ENCODE assay signal across 1 cellular context in the genomic region with DNA sequence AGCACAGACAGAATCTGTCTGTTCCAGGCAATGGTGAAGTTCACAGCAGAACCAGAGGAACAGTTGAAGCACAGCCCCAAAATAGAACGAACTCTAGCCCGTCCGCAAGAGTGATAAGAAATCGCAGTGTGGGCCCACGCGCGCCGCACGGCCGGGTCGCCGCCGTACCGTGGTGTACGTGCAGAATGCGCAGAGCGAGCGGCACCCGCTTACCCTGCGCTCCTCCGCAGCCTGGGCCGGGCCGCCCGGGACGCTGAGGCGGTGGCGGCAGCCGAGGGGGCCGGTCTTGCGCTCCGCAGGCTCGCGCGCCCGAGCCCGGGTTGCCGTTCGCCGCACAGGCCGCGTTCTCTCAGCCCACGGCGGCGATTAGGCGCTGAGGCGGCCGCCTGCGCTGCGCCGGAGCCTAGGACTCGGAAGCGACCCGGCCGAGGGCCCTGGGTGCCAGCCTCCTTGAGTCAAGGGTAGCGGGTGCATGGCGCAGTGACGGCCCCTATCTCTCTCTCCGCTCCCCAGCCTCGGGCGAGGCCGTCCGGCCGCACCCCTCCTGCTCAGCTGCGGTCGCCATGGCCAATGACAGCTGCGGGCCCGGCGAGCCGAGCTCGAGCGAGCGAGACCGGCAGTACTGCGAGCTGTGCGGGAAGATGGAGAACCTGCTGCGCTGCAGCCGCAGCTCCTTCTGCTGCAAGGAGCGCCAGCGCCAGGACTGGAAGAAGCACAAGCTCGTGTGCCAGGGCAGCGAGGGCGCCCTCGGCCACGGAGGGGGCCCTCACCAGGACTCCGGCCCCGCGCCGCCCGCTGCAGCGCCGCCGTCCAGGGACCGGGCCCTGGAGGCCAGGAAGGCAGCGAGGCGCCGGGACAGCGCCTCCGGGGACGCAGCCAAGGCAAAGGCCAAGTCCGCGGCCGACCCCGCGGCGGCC.
TF ChIP-seq lines count a peak whose summit lies in the region.

No MANE protein-coding gene starts in this region.

TF ChIP-seq in WTC11, 78 proteins besides CTCF, POLR2A, EP300 and RAD21 (continued from another document and continues in another):
- TF ChIP-seq, protein P1, sequence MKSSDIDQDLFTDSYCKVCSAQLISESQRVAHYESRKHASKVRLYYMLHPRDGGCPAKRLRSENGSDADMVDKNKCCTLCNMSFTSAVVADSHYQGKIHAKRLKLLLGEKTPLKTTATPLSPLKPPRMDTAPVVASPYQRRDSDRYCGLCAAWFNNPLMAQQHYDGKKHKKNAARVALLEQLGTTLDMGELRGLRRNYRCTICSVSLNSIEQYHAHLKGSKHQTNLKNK (CRISPR knock-in tag; IDR thresholded peaks at IDR 0.05): no peak
- TF ChIP-seq TEAD4 (CRISPR knock-in tag; IDR thresholded peaks at IDR 0.05): no peak
- TF ChIP-seq JUN (CRISPR knock-in tag; IDR thresholded peaks at IDR 0.05): no peak
- peak; percentile 65; the same call in 1 of the 2 replicates for TF ChIP-seq FOXP1 (CRISPR knock-in tag; IDR thresholded peaks at IDR 0.05; ENCODE audit: borderline replicate concordance)
- no peak for TF ChIP-seq TCF7 (CRISPR knock-in tag; IDR thresholded peaks at IDR 0.05; ENCODE audit: low read depth)
- no peak for TF ChIP-seq EMX1 (CRISPR knock-in tag; IDR thresholded peaks at IDR 0.05)
- TF ChIP-seq ZBTB21 (CRISPR knock-in tag; IDR thresholded peaks at IDR 0.05; ENCODE audit: borderline replicate concordance): no peak; the same call in 1 of the 2 replicates
- TF ChIP-seq, protein P2, sequence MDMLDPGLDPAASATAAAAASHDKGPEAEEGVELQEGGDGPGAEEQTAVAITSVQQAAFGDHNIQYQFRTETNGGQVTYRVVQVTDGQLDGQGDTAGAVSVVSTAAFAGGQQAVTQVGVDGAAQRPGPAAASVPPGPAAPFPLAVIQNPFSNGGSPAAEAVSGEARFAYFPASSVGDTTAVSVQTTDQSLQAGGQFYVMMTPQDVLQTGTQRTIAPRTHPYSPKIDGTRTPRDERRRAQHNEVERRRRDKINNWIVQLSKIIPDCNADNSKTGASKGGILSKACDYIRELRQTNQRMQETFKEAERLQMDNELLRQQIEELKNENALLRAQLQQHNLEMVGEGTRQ (CRISPR knock-in tag; IDR thresholded peaks at IDR 0.05): no peak
- TF ChIP-seq, protein P3, sequence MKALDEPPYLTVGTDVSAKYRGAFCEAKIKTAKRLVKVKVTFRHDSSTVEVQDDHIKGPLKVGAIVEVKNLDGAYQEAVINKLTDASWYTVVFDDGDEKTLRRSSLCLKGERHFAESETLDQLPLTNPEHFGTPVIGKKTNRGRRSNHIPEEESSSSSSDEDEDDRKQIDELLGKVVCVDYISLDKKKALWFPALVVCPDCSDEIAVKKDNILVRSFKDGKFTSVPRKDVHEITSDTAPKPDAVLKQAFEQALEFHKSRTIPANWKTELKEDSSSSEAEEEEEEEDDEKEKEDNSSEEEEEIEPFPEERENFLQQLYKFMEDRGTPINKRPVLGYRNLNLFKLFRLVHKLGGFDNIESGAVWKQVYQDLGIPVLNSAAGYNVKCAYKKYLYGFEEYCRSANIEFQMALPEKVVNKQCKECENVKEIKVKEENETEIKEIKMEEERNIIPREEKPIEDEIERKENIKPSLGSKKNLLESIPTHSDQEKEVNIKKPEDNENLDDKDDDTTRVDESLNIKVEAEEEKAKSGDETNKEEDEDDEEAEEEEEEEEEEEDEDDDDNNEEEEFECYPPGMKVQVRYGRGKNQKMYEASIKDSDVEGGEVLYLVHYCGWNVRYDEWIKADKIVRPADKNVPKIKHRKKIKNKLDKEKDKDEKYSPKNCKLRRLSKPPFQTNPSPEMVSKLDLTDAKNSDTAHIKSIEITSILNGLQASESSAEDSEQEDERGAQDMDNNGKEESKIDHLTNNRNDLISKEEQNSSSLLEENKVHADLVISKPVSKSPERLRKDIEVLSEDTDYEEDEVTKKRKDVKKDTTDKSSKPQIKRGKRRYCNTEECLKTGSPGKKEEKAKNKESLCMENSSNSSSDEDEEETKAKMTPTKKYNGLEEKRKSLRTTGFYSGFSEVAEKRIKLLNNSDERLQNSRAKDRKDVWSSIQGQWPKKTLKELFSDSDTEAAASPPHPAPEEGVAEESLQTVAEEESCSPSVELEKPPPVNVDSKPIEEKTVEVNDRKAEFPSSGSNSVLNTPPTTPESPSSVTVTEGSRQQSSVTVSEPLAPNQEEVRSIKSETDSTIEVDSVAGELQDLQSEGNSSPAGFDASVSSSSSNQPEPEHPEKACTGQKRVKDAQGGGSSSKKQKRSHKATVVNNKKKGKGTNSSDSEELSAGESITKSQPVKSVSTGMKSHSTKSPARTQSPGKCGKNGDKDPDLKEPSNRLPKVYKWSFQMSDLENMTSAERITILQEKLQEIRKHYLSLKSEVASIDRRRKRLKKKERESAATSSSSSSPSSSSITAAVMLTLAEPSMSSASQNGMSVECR (CRISPR knock-in tag; IDR thresholded peaks at IDR 0.05; ENCODE audit: borderline replicate concordance): 0 out of 2 replicates have a peak, but pooled peaks have one; percentile 18
- no peak for TF ChIP-seq ZNF317 (CRISPR knock-in tag; IDR thresholded peaks at IDR 0.05; ENCODE audit: borderline replicate concordance, low read depth)
- no peak for TF ChIP-seq TEAD1 (CRISPR knock-in tag; IDR thresholded peaks at IDR 0.05)
- no peak for TF ChIP-seq ZNF423 (CRISPR knock-in tag; IDR thresholded peaks at IDR 0.05)
- TF ChIP-seq ZNF138 (CRISPR knock-in tag; conservative IDR thresholded peaks at IDR 0.05): no peak
- TF ChIP-seq, protein P4, sequence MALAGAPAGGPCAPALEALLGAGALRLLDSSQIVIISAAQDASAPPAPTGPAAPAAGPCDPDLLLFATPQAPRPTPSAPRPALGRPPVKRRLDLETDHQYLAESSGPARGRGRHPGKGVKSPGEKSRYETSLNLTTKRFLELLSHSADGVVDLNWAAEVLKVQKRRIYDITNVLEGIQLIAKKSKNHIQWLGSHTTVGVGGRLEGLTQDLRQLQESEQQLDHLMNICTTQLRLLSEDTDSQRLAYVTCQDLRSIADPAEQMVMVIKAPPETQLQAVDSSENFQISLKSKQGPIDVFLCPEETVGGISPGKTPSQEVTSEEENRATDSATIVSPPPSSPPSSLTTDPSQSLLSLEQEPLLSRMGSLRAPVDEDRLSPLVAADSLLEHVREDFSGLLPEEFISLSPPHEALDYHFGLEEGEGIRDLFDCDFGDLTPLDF (CRISPR knock-in tag; IDR thresholded peaks at IDR 0.05): no peak
- TF ChIP-seq, protein P5, sequence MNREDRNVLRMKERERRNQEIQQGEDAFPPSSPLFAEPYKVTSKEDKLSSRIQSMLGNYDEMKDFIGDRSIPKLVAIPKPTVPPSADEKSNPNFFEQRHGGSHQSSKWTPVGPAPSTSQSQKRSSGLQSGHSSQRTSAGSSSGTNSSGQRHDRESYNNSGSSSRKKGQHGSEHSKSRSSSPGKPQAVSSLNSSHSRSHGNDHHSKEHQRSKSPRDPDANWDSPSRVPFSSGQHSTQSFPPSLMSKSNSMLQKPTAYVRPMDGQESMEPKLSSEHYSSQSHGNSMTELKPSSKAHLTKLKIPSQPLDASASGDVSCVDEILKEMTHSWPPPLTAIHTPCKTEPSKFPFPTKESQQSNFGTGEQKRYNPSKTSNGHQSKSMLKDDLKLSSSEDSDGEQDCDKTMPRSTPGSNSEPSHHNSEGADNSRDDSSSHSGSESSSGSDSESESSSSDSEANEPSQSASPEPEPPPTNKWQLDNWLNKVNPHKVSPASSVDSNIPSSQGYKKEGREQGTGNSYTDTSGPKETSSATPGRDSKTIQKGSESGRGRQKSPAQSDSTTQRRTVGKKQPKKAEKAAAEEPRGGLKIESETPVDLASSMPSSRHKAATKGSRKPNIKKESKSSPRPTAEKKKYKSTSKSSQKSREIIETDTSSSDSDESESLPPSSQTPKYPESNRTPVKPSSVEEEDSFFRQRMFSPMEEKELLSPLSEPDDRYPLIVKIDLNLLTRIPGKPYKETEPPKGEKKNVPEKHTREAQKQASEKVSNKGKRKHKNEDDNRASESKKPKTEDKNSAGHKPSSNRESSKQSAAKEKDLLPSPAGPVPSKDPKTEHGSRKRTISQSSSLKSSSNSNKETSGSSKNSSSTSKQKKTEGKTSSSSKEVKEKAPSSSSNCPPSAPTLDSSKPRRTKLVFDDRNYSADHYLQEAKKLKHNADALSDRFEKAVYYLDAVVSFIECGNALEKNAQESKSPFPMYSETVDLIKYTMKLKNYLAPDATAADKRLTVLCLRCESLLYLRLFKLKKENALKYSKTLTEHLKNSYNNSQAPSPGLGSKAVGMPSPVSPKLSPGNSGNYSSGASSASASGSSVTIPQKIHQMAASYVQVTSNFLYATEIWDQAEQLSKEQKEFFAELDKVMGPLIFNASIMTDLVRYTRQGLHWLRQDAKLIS (CRISPR knock-in tag; IDR thresholded peaks at IDR 0.05; ENCODE audit: borderline replicate concordance): no peak
- TF ChIP-seq RELA (CRISPR knock-in tag; IDR thresholded peaks at IDR 0.05; ENCODE audit: borderline replicate concordance): peak; percentile 64; the same call in 1 of the 2 replicates
- TF ChIP-seq ZNF232 (CRISPR knock-in tag; IDR thresholded peaks at IDR 0.05): no peak
- no peak for TF ChIP-seq GABPB1 (CRISPR knock-in tag; IDR thresholded peaks at IDR 0.05)
- no peak for TF ChIP-seq NR1H2 (CRISPR knock-in tag; IDR thresholded peaks at IDR 0.05)
- TF ChIP-seq GTF2I (CRISPR knock-in tag; conservative IDR thresholded peaks at IDR 0.05): no peak
- TF ChIP-seq ETV6 (CRISPR knock-in tag; IDR thresholded peaks at IDR 0.05): peak; percentile 31; the same call in 1 of the 2 replicates
- TF ChIP-seq, protein P6, sequence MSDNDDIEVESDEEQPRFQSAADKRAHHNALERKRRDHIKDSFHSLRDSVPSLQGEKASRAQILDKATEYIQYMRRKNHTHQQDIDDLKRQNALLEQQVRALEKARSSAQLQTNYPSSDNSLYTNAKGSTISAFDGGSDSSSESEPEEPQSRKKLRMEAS (CRISPR knock-in tag; IDR thresholded peaks at IDR 0.05): no peak
- TF ChIP-seq, protein P7, sequence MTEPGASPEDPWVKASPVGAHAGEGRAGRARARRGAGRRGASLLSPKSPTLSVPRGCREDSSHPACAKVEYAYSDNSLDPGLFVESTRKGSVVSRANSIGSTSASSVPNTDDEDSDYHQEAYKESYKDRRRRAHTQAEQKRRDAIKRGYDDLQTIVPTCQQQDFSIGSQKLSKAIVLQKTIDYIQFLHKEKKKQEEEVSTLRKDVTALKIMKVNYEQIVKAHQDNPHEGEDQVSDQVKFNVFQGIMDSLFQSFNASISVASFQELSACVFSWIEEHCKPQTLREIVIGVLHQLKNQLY (CRISPR knock-in tag; IDR thresholded peaks at IDR 0.05): no peak
- TF ChIP-seq, protein P8, sequence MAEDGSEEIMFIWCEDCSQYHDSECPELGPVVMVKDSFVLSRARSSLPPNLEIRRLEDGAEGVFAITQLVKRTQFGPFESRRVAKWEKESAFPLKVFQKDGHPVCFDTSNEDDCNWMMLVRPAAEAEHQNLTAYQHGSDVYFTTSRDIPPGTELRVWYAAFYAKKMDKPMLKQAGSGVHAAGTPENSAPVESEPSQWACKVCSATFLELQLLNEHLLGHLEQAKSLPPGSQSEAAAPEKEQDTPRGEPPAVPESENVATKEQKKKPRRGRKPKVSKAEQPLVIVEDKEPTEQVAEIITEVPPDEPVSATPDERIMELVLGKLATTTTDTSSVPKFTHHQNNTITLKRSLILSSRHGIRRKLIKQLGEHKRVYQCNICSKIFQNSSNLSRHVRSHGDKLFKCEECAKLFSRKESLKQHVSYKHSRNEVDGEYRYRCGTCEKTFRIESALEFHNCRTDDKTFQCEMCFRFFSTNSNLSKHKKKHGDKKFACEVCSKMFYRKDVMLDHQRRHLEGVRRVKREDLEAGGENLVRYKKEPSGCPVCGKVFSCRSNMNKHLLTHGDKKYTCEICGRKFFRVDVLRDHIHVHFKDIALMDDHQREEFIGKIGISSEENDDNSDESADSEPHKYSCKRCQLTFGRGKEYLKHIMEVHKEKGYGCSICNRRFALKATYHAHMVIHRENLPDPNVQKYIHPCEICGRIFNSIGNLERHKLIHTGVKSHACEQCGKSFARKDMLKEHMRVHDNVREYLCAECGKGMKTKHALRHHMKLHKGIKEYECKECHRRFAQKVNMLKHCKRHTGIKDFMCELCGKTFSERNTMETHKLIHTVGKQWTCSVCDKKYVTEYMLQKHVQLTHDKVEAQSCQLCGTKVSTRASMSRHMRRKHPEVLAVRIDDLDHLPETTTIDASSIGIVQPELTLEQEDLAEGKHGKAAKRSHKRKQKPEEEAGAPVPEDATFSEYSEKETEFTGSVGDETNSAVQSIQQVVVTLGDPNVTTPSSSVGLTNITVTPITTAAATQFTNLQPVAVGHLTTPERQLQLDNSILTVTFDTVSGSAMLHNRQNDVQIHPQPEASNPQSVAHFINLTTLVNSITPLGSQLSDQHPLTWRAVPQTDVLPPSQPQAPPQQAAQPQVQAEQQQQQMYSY (CRISPR knock-in tag; IDR thresholded peaks at IDR 0.05): peak; percentile 4; the same call in 1 of the 2 replicates
- TF ChIP-seq ZNF396 (CRISPR knock-in tag; IDR thresholded peaks at IDR 0.05; ENCODE audit: borderline replicate concordance): no peak
- no peak for TF ChIP-seq ELF4 (CRISPR knock-in tag; IDR thresholded peaks at IDR 0.05; ENCODE audit: low read depth)
- TF ChIP-seq, protein P9, sequence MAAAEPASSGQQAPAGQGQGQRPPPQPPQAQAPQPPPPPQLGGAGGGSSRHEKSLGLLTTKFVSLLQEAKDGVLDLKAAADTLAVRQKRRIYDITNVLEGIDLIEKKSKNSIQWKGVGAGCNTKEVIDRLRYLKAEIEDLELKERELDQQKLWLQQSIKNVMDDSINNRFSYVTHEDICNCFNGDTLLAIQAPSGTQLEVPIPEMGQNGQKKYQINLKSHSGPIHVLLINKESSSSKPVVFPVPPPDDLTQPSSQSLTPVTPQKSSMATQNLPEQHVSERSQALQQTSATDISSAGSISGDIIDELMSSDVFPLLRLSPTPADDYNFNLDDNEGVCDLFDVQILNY (CRISPR knock-in tag; IDR thresholded peaks at IDR 0.05): no peak
- TF ChIP-seq, protein P10, sequence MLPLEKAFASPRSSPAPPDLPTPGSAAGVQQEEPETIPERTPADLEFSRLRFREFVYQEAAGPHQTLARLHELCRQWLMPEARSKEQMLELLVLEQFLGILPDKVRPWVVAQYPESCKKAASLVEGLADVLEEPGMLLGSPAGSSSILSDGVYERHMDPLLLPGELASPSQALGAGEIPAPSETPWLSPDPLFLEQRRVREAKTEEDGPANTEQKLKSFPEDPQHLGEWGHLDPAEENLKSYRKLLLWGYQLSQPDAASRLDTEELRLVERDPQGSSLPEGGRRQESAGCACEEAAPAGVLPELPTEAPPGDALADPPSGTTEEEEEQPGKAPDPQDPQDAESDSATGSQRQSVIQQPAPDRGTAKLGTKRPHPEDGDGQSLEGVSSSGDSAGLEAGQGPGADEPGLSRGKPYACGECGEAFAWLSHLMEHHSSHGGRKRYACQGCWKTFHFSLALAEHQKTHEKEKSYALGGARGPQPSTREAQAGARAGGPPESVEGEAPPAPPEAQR (CRISPR knock-in tag; IDR thresholded peaks at IDR 0.05): no peak
- TF ChIP-seq, protein P11, sequence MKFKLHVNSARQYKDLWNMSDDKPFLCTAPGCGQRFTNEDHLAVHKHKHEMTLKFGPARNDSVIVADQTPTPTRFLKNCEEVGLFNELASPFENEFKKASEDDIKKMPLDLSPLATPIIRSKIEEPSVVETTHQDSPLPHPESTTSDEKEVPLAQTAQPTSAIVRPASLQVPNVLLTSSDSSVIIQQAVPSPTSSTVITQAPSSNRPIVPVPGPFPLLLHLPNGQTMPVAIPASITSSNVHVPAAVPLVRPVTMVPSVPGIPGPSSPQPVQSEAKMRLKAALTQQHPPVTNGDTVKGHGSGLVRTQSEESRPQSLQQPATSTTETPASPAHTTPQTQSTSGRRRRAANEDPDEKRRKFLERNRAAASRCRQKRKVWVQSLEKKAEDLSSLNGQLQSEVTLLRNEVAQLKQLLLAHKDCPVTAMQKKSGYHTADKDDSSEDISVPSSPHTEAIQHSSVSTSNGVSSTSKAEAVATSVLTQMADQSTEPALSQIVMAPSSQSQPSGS (CRISPR knock-in tag; IDR thresholded peaks at IDR 0.05; ENCODE audit: borderline replicate concordance, low read depth): no peak
- TF ChIP-seq, protein P12, sequence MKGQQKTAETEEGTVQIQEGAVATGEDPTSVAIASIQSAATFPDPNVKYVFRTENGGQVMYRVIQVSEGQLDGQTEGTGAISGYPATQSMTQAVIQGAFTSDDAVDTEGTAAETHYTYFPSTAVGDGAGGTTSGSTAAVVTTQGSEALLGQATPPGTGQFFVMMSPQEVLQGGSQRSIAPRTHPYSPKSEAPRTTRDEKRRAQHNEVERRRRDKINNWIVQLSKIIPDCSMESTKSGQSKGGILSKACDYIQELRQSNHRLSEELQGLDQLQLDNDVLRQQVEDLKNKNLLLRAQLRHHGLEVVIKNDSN (CRISPR knock-in tag; IDR thresholded peaks at IDR 0.05): no peak
- no peak for TF ChIP-seq JAZF1 (CRISPR knock-in tag; IDR thresholded peaks at IDR 0.05)
